ENCODE assay signal across 26 cellular contexts in the genomic region with DNA sequence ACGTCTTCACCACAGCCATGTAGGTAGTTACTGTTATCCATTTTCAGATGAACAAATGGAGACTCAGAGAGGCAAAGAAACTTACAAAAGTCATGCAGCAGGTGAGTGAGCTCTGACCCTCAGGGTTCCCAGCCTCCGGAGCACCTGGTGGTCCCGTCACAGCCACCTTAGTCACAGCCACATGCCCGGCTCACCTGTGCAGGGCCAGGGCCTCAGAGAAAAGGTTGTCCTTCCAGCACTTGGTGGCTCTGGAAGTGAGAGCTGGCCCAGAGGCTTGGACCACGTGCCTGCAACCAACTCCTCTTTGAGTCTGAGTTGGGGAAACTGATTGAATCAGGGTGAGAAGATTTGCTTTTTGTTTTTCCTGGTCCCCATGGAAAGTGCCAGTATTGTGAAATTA.
"Had no signal": no experiment of that assay in that cellular context is flagged by ENCODE, and none has a peak within 500 bp of the region (broad histone marks: within the 10 kb centered on the region; RNA-seq: fewer than 3 reads in every experiment).

No MANE protein-coding gene starts in this region.

- DNase-seq: activated CD4-positive, alpha-beta memory T cell treated with anti-CD3 and anti-CD28 coated beads for 36 hours; activated CD4-positive, alpha-beta T cell treated with anti-CD3 and anti-CD28 coated beads for 36 hours; activated CD4-positive, alpha-beta T cell treated with anti-CD3 and anti-CD28 coated beads, Interleukin-2, amount 10 ng/mL, durations not matched to agents 24 days and 14 days; activated CD4-positive, CD25-positive, alpha-beta regulatory T cell; activated CD4-positive, CD25-positive, alpha-beta regulatory T cell treated with anti-CD3 and anti-CD28 coated beads, Interleukin-2, amount 50 U/mL, for 72 hours; activated CD8-positive, alpha-beta memory T cell treated with anti-CD3 and anti-CD28 coated beads, Interleukin-2, amount 10 ng/mL, durations not matched to agents 7 days and 5 days; activated CD8-positive, alpha-beta memory T cell treated with anti-CD3 and anti-CD28 coated beads, Interleukin-2, amount 50 U/mL, for 4 hours; activated CD8-positive, alpha-beta T cell treated with anti-CD3 and anti-CD28 coated beads, Interleukin-2, amount 10 ng/mL, durations not matched to agents 7 days and 5 days; activated effector memory CD4-positive, alpha-beta T cell treated with anti-CD3 and anti-CD28 coated beads, Interleukin-2, amount 50 U/mL, for 16 hours; activated naive CD4-positive, alpha-beta T cell treated with anti-CD3 and anti-CD28 coated beads for 36 hours; activated naive CD8-positive, alpha-beta T cell treated with anti-CD3 and anti-CD28 coated beads for 36 hours; activated naive CD8-positive, alpha-beta T cell treated with anti-CD3 and anti-CD28 coated beads, Interleukin-2, amount 50 U/mL, for 24 hours; activated T-cell treated with anti-CD3 and anti-CD28 coated beads, Interleukin-2, amount 50 U/mL, for 1 hour; activated T-cell treated with anti-CD3 and anti-CD28 coated beads, Interleukin-2, amount 50 U/mL, for 48 hours; adrenal gland; amygdala; effector CD4-positive, alpha-beta T cell; effector memory CD8-positive, alpha-beta T cell; esophagus squamous epithelium; foreskin melanocyte; heart right ventricle; T-helper 2 cell had no signal

- H3K9me3 ChIP-seq: adrenal gland, breast epithelium, esophagus squamous epithelium, gastroesophageal sphincter, heart right ventricle had no signal

- H3K36me3 ChIP-seq: adrenal gland, breast epithelium, cardiac muscle cell, esophagus squamous epithelium, heart right ventricle had no signal

- ATAC-seq: activated CD4-positive, alpha-beta T cell treated with anti-CD3 and anti-CD28 coated beads for 36 hours; activated CD8-positive, alpha-beta memory T cell treated with anti-CD3 and anti-CD28 coated beads, Interleukin-2, amount 10 ng/mL, durations not matched to agents 7 days and 5 days; activated CD8-positive, alpha-beta T cell treated with anti-CD3 and anti-CD28 coated beads, Interleukin-2, amount 10 ng/mL, durations not matched to agents 7 days and 5 days; activated naive CD8-positive, alpha-beta T cell treated with anti-CD3 and anti-CD28 coated beads, Interleukin-2, amount 50 U/mL, for 24 hours; effector memory CD8-positive, alpha-beta T cell; gastroesophageal sphincter; heart right ventricle had no signal

- H3K27me3 ChIP-seq: adrenal gland, breast epithelium, cardiac muscle cell, gastroesophageal sphincter, heart right ventricle had no signal

- H3K27ac ChIP-seq: adrenal gland, breast epithelium, cardiac muscle cell, coronary artery, esophagus squamous epithelium, gastroesophageal sphincter, heart right ventricle had no signal

- H3K4me3 ChIP-seq: adrenal gland, breast epithelium, cardiac muscle cell, coronary artery, esophagus squamous epithelium, gastroesophageal sphincter, heart right ventricle had no signal

- H3K4me1 ChIP-seq: adrenal gland, breast epithelium had no signal
